ENCODE assay signal across 22 cellular contexts in genomic region chr2:225466891-225467604, GRCh38.
DNase-seq lines count a peak whose midpoint lies in the region; ATAC-seq and TF ChIP-seq lines count a peak whose summit lies in the region.
"Had no signal": no experiment of that assay in that cellular context is flagged by ENCODE, and none has a peak within 500 bp of the region (broad histone marks: within the 10 kb centered on the region; RNA-seq: fewer than 3 reads in every experiment).

No MANE protein-coding gene starts in this region.

- H3K4me3 ChIP-seq in BLaER1 treated with 17β-estradiol and CSF1 and Interleukin-3, amounts not matched to agents 10 nM and 100 nM: no peak overlapping the region
- H3K4me3 ChIP-seq in brain microvascular endothelial cell (ENCODE audit: low read depth, low read length) (no peak overlapping the region), left lung (no peak overlapping the region), SJCRH30 (no peak overlapping the region)
- H3K4me3 ChIP-seq: adrenal gland, BLaER1, heart left ventricle, thoracic aorta had no signal

- no peak overlapping the region for H3K9ac ChIP-seq in BLaER1 treated with 17β-estradiol and CSF1 and Interleukin-3, amounts not matched to agents 10 nM and 100 nM
- H3K9ac ChIP-seq: BLaER1 had no signal

- H3K27ac ChIP-seq in BLaER1 treated with 17β-estradiol and CSF1 and Interleukin-3, amounts not matched to agents 10 nM and 100 nM: no peak overlapping the region
- H3K27ac ChIP-seq in brain microvascular endothelial cell: peak overlapping the region; percentile 56
- H3K27ac ChIP-seq in left lung: no peak overlapping the region
- H3K27ac ChIP-seq in SJCRH30: no peak overlapping the region
- H3K27ac ChIP-seq: adrenal gland, BLaER1, heart left ventricle, thoracic aorta had no signal

- in situ Hi-C loops in brain microvascular endothelial cell (cut with HindIII; ENCODE audit: low pct_ligation_motif_present, low sequenced_read_pairs): no loop called here

- peak overlapping the region in 6 of 11 experiments; percentile 17 to 26 (median 20); a peak in 8 of 22 replicates for H3K4me2 ChIP-seq in BLaER1 treated with 17β-estradiol and CSF1 and Interleukin-3, amounts not matched to agents 10 nM and 100 nM
- H3K4me2 ChIP-seq: BLaER1 had no signal

- no peaks in the 10 kb centered on the region for H3K9me3 ChIP-seq in BLaER1 treated with 17β-estradiol and CSF1 and Interleukin-3, amounts not matched to agents 10 nM and 100 nM (replicated peaks in 1 of 11)
- no peaks in the 10 kb centered on the region for H3K9me3 ChIP-seq in left lung
- H3K9me3 ChIP-seq in SJCRH30 (replicated peaks): no peaks in the 10 kb centered on the region
- H3K9me3 ChIP-seq: adrenal gland, BLaER1, heart left ventricle, thoracic aorta had no signal

- H3K4me1 ChIP-seq in BLaER1 treated with 17β-estradiol and CSF1 and Interleukin-3, amounts not matched to agents 10 nM and 100 nM: peaks cover 4 to 19% (median 13%) of the 10 kb centered on the region in 10 experiments; a peak in 16 of 20 replicates
- no peaks in the 10 kb centered on the region for H3K4me1 ChIP-seq in left lung
- H3K4me1 ChIP-seq in SJCRH30: no peaks in the 10 kb centered on the region; the same call in 1 of the 2 replicates
- H3K4me1 ChIP-seq: adrenal gland, heart left ventricle had no signal

- no peaks in the 10 kb centered on the region for H3K36me3 ChIP-seq in BLaER1 treated with 17β-estradiol and CSF1 and Interleukin-3, amounts not matched to agents 10 nM and 100 nM
- H3K36me3 ChIP-seq in brain microvascular endothelial cell (replicated peaks) (no peaks in the 10 kb centered on the region), left lung (no peaks in the 10 kb centered on the region), SJCRH30 (no peaks in the 10 kb centered on the region)
- H3K36me3 ChIP-seq: adrenal gland, BLaER1, heart left ventricle, thoracic aorta had no signal

- no peaks in the 10 kb centered on the region for H3K27me3 ChIP-seq in BLaER1 treated with 17β-estradiol and CSF1 and Interleukin-3, amounts not matched to agents 10 nM and 100 nM
- H3K27me3 ChIP-seq in brain microvascular endothelial cell (replicated peaks): no peaks in the 10 kb centered on the region
- H3K27me3 ChIP-seq in left lung: no peaks in the 10 kb centered on the region
- H3K27me3 ChIP-seq in SJCRH30: no peaks in the 10 kb centered on the region
- H3K27me3 ChIP-seq: adrenal gland, BLaER1, heart left ventricle had no signal

- TF ChIP-seq CTCF in brain microvascular endothelial cell (IDR thresholded peaks at IDR 0.05; ENCODE audit: low read depth, low read length, missing control alignments) (no peak), left lung (IDR thresholded peaks at IDR 0.05) (no peak)

- H4K20me1 ChIP-seq in BLaER1 treated with 17β-estradiol and CSF1 and Interleukin-3, amounts not matched to agents 10 nM and 100 nM: no peaks in the 10 kb centered on the region
- H4K20me1 ChIP-seq: BLaER1 had no signal

- intact Hi-C loops in left lung (cut with DNase I): no loop called here

- DNase-seq in NCI-H226 (peak; percentile 11), brain microvascular endothelial cell (no peak), left lung (no peak), SJCRH30 (no peak), DMS 273 treated with DMSO at 0.1 percent for 48 hours (lab: John Stamatoyannopoulos, UW) (no peak)
- DNase-seq: activated CD4-positive, alpha-beta T cell treated with anti-CD3 and anti-CD28 coated beads for 4 hours; activated CD8-positive, alpha-beta memory T cell treated with anti-CD3 and anti-CD28 coated beads, Interleukin-2, amount 10 ng/mL, durations not matched to agents 7 days and 5 days; activated effector memory CD4-positive, alpha-beta T cell treated with Interleukin-2 at 50 U/mL for 16 hours; adrenal gland; central memory CD4-positive, alpha-beta T cell; effector CD4-positive, alpha-beta T cell; heart left ventricle; immature natural killer cell; naive thymus-derived CD8-positive, alpha-beta T cell; NCI-H2081; NCI-H510A treated with DMSO at 0.1 percent for 48 hours had no signal

- ATAC-seq in left lung (peak; percentile 22), HG02588 (IDR thresholded peaks at IDR 0.05; ENCODE audit: unreplicated experiment) (no peak), GM21825 (IDR thresholded peaks at IDR 0.05; ENCODE audit: unreplicated experiment) (no peak)
- ATAC-seq: activated CD8-positive, alpha-beta memory T cell treated with anti-CD3 and anti-CD28 coated beads, Interleukin-2, amount 10 ng/mL, durations not matched to agents 7 days and 5 days; heart left ventricle; HepG2; naive thymus-derived CD8-positive, alpha-beta T cell had no signal
